In genomic region chr9:98020471-98021145, GRCh38 we compare ENCODE assay signal across 21 cellular contexts. TPM values are rescaled to one million over a fixed set of nuclear protein-coding genes. Genes with fewer than 3 reads are reported as not detected.
DNase-seq lines count a peak whose midpoint lies in the region; ATAC-seq, FAIRE-seq and TF ChIP-seq lines count a peak whose summit lies in the region.
"Had no signal": no experiment of that assay in that cellular context is flagged by ENCODE, and none has a peak within 500 bp of the region (broad histone marks: within the 10 kb centered on the region; RNA-seq: fewer than 3 reads in every experiment).

No MANE protein-coding gene starts in this region.

- H3K4me3 ChIP-seq in DND-41 (ENCODE audit: low read depth in 1 of 2, low read length in 2 of 2) (no peak overlapping the region), K562 (no peak overlapping the region)
- H3K4me3 ChIP-seq: dorsolateral prefrontal cortex, suprapubic skin had no signal

- POLR2A ChIA-PET in K562 (lab: Yijun Ruan, JAX): interaction anchor here (0.7 to 2.6 kb wide), 7 partner anchors 10 to 99 kb away, joined by 3 to 10 read pairs (median 4); no protein-coding TSS in a partner anchor

- FAIRE-seq in K562 (lab: Jason Lieb, UNC): peak; percentile 35
- no peak for FAIRE-seq in HTR-8/SVneo (lab: Jason Lieb, UNC)
- FAIRE-seq: GM19239, kidney had no signal

- H3K27ac ChIP-seq in DND-41 (ENCODE audit: low read length) (no peak overlapping the region), K562 (ENCODE audit: extremely low read depth, low read depth, low read length) (no peak overlapping the region)
- H3K27ac ChIP-seq: dorsolateral prefrontal cortex, suprapubic skin had no signal

- H3K4me2 ChIP-seq in DND-41 (ENCODE audit: insufficient read depth, low read length): no peak overlapping the region
- no peak overlapping the region for H3K4me2 ChIP-seq in K562 (ENCODE audit: insufficient read depth, low read length)

- TF ChIP-seq POLR2A in K562 (conservative IDR thresholded peaks at IDR 0.05): no peak

- H3K9me1 ChIP-seq in K562 (ENCODE audit: control insufficient read depth, insufficient read depth, low read length): no peaks in the 10 kb centered on the region

- CTCF ChIA-PET in K562 (lab: Yijun Ruan, JAX; ENCODE audit: low intra/inter-chr PET ratio): no interaction called here

- TF ChIP-seq RAD21 in K562 (CRISPR knock-in tag; conservative IDR thresholded peaks at IDR 0.05 in 1 of 2, IDR thresholded peaks at IDR 0.05 in 1 of 2): no peak

- H2AFZ ChIP-seq in DND-41 (ENCODE audit: low read depth, low read length): no peak overlapping the region
- no peak overlapping the region for H2AFZ ChIP-seq in K562 (ENCODE audit: low read depth, low read length)

- H3K79me2 ChIP-seq in DND-41 (ENCODE audit: insufficient read depth, low read length) (no peaks in the 10 kb centered on the region), K562 (ENCODE audit: control insufficient read depth, insufficient read depth, low read length) (no peaks in the 10 kb centered on the region)

- WGBS in K562 (ENCODE audit: insufficient coverage, low coverage, missing lambda C conversion rate): 80% methylated on average over 7 of the region's 8 CpGs

- no peak for TF ChIP-seq EP300 in K562 (IDR thresholded peaks at IDR 0.05; ENCODE audit: low read length)

- H3K36me3 ChIP-seq in DND-41 (ENCODE audit: insufficient read depth, low read length): peaks cover 57% of the 10 kb centered on the region
- H3K36me3 ChIP-seq in K562 (ENCODE audit: control insufficient read depth, insufficient read depth, low read length): peaks cover 54% of the 10 kb centered on the region

- intact Hi-C loops in K562 (cut with micrococcal nuclease): no loop called here

- ATAC-seq in DND-41 (ENCODE audit: insufficient read depth, low read depth): peak; percentile 29; the same call in 2 of the 3 replicates
- ATAC-seq in K562: peak; percentile 22
- ATAC-seq: activated T-cell treated with anti-CD3 and anti-CD28 coated beads, Interleukin-2, amount 50 U/mL, for 4 hours had no signal

- TF ChIP-seq CTCF in DND-41 (IDR thresholded peaks at IDR 0.05; ENCODE audit: borderline replicate concordance, extremely low read depth, low read length, poor library complexity, severe bottlenecking) (no peak), K562 (IDR thresholded peaks at IDR 0.05 in 2 of 3, conservative IDR thresholded peaks at IDR 0.05 in 1 of 3; ENCODE audit: insufficient read depth in 2 of 3, low read depth in 1 of 3, low read length in 3 of 3) (no peak), GM13976 (IDR thresholded peaks at IDR 0.05; ENCODE audit: borderline replicate concordance, control extremely low read depth, extremely low read depth, insufficient read depth, missing control alignments) (no peak)

- 0 out of 2 replicates have a peak, but pooled peaks cover 3% of the 10 kb centered on the region for H4K20me1 ChIP-seq in DND-41 (ENCODE audit: insufficient read depth, low read length)
- peaks cover 4% of the 10 kb centered on the region; the same call in 1 of the 2 replicates for H4K20me1 ChIP-seq in K562 (replicated peaks; ENCODE audit: control insufficient read depth, insufficient read depth, low read length)

- H3K9me3 ChIP-seq in DND-41 (ENCODE audit: insufficient read depth, low read length, severe bottlenecking) (no peaks in the 10 kb centered on the region), K562 (replicated peaks; ENCODE audit: control insufficient read depth, insufficient read depth, low read depth, low read length) (no peaks in the 10 kb centered on the region)
- H3K9me3 ChIP-seq: BE2C, suprapubic skin had no signal

- no peak overlapping the region for H3K9ac ChIP-seq in DND-41 (ENCODE audit: low read depth, low read length)
- peak overlapping the region in 1 of 2 experiments; percentile 17; a peak in 1 of 4 replicates for H3K9ac ChIP-seq in K562 (ENCODE audit: insufficient read depth in 1 of 2, low read depth in 2 of 2, low read length in 2 of 2)

- in situ Hi-C loops in K562 (cut with MboI) (no loop called here), GM13976 (cut with MboI; ENCODE audit: low sequenced_read_pairs, unreplicated experiment) (no loop called here)

- BruUV-seq in K562 (replicated peaks; lab: Mats Ljungman, UMichigan): no TSS peak

- no peaks in the 10 kb centered on the region for H3K27me3 ChIP-seq in DND-41 (ENCODE audit: insufficient read depth, low read length, poor library complexity)
- H3K27me3 ChIP-seq in K562 (ENCODE audit: control insufficient read depth in 2 of 2, insufficient read depth in 2 of 2, low read length in 2 of 2): no peaks in the 10 kb centered on the region
- H3K27me3 ChIP-seq: BE2C, dorsolateral prefrontal cortex, suprapubic skin had no signal

- DNase-seq in activated CD8-positive, alpha-beta memory T cell treated with anti-CD3 and anti-CD28 coated beads for 24 hours: peak; percentile 55
- DNase-seq in activated CD8-positive, alpha-beta memory T cell treated with anti-CD3 and anti-CD28 coated beads, Interleukin-2, amount 50 U/mL, for 4 hours: no peak
- DNase-seq in DND-41: no peak
- no peak for DNase-seq in K562 (ENCODE audit: extremely low read depth in 1 of 4, low spot score in 3 of 4)
- peak; percentile 20 for DNase-seq in stimulated activated CD8-positive, alpha-beta memory T cell treated with anti-CD3 and anti-CD28 coated beads, Interleukin-4, amount 100 ng/mL, for 48 hours
- DNase-seq in HTR-8/SVneo (ENCODE audit: insufficient read length, low spot score): no peak
- no peak for DNase-seq in kidney glomerular epithelial cell (lab: John Stamatoyannopoulos, UW)
- no peak for DNase-seq in GM13976 (ENCODE audit: low spot score)
- DNase-seq: activated CD4-positive, alpha-beta T cell treated with anti-CD3 and anti-CD28 coated beads, Interleukin-2, amount 50 U/mL, for 48 hours; activated T-cell treated with anti-CD3 and anti-CD28 coated beads, Interleukin-2, amount 50 U/mL, for 4 hours; BE2C; dorsolateral prefrontal cortex; kidney; NCI-H1417; NCI-H2081; NCI-H345; NCI-H82; Right ventricle myocardium superior; T-helper 9 cell had no signal

- H3K4me1 ChIP-seq in DND-41 (ENCODE audit: insufficient read depth, low read length) (no peaks in the 10 kb centered on the region), K562 (replicated peaks in 1 of 2; ENCODE audit: control insufficient read depth in 2 of 2, insufficient read depth in 2 of 2, low read length in 2 of 2) (no peaks in the 10 kb centered on the region; a peak in 1 of 5 replicates)
- H3K4me1 ChIP-seq: BE2C, suprapubic skin had no signal

TF ChIP-seq in K562, 482 proteins besides CTCF, POLR2A, EP300 and RAD21 (continues in another document):
- no peak for TF ChIP-seq GMEB1 (CRISPR knock-in tag; IDR thresholded peaks at IDR 0.05)
- no peak for TF ChIP-seq HOXB6 (CRISPR knock-in tag; IDR thresholded peaks at IDR 0.05; ENCODE audit: borderline replicate concordance)

RNA-seq across cellular contexts. Expression of gene NANS, which starts 35.9 kb away (rescaled TPM):
- 95.6 and 146 TPM in 2 replicates for total RNA-seq in K562 (2011; cell fraction: chromatin; rRNA removed; ENCODE audit: low replicate concordance)
- total RNA-seq in K562 (2011; cell fraction: nucleolus; rRNA removed): 97.0 and 106 TPM in 2 replicates
- total RNA-seq in K562 (2011; cell fraction: nucleoplasm; rRNA removed): 94.6 and 118 TPM in 2 replicates
- 181 and 197 TPM in 2 replicates for total RNA-seq in K562 (2014; rRNA removed)
- 124 and 133 TPM in 2 replicates for total RNA-seq in K562 (2014; rRNA removed; fragmentation: Illumina TruSeq; extraction: Trizol)
- total RNA-seq in K562 (2015; rRNA removed; fragmentation: Illumina TruSeq; extraction: Trizol): 151 and 156 TPM in 2 replicates
- 127 and 133 TPM in 2 replicates for total RNA-seq in K562 (2021)
- 124 and 143 TPM in 2 replicates for polyA plus RNA-seq in K562 (2011; rRNA removed)
- polyA plus RNA-seq in K562 (2011; cell fraction: cytosol; rRNA removed): 138 and 150 TPM in 2 replicates
- polyA plus RNA-seq in K562 (2011; cell fraction: nucleus; rRNA removed): 49.2 and 61.9 TPM in 2 replicates
- polyA plus RNA-seq in K562 (2012): 189 and 211 TPM in 2 replicates
- 137 TPM in 2 replicates for polyA plus RNA-seq in K562 (2014; fragmentation: Illumina TruSeq; extraction: Trizol)
- 10 to 100 TPM; 37.1 to 64.3 TPM for polyA plus RNA-seq in K562 (2014; fragmentation: Nextera tagmentation; extraction: Ambion mirVana)
- polyA plus RNA-seq in K562 (2014; rRNA removed): 127 and 141 TPM in 2 replicates
- polyA minus RNA-seq in K562 (2011; rRNA and poly(A)+ RNA removed): 139 and 167 TPM in 2 replicates
- polyA minus RNA-seq in K562 (2011; cell fraction: cytosol; rRNA and poly(A)+ RNA removed): 63.5 and 72.7 TPM in 2 replicates
- 26.9 and 42.3 TPM in 2 replicates for polyA minus RNA-seq in K562 (2011; cell fraction: nucleus; rRNA and poly(A)+ RNA removed)

RNA-seq across cellular contexts. Expression of gene ANP32B, which starts 37.5 kb away (rescaled TPM):
- total RNA-seq in K562 (2011; cell fraction: chromatin; rRNA removed; ENCODE audit: low replicate concordance): 103 and 181 TPM in 2 replicates
- total RNA-seq in K562 (2011; cell fraction: nucleolus; rRNA removed): 53.9 and 79.2 TPM in 2 replicates
- total RNA-seq in K562 (2011; cell fraction: nucleoplasm; rRNA removed): 96.2 and 106 TPM in 2 replicates
- total RNA-seq in K562 (2014; rRNA removed): 90.3 and 90.7 TPM in 2 replicates
- total RNA-seq in K562 (2014; rRNA removed; fragmentation: Illumina TruSeq; extraction: Trizol): 80.3 and 96.1 TPM in 2 replicates
- 68.9 and 78.4 TPM in 2 replicates for total RNA-seq in K562 (2015; rRNA removed; fragmentation: Illumina TruSeq; extraction: Trizol)
- total RNA-seq in K562 (2021): 384 and 454 TPM in 2 replicates
- polyA plus RNA-seq in K562 (2011; rRNA removed): 135 and 147 TPM in 2 replicates
- 19.4 and 46.5 TPM in 2 replicates for polyA plus RNA-seq in K562 (2011; cell fraction: cytosol; rRNA removed)
- 41.5 and 53.7 TPM in 2 replicates for polyA plus RNA-seq in K562 (2011; cell fraction: nucleus; rRNA removed)
- polyA plus RNA-seq in K562 (2012): 595 and 725 TPM in 2 replicates
- 711 and 815 TPM in 2 replicates for polyA plus RNA-seq in K562 (2014; fragmentation: Illumina TruSeq; extraction: Trizol)
- polyA plus RNA-seq in K562 (2014; fragmentation: Nextera tagmentation; extraction: Ambion mirVana): 100 to 1,000 TPM in 1 of 2 experiments, 10 to 100 TPM in 1; 87.2 to 141 TPM
- 331 and 380 TPM in 2 replicates for polyA plus RNA-seq in K562 (2014; rRNA removed)
- polyA minus RNA-seq in K562 (2011; rRNA and poly(A)+ RNA removed): 117 and 146 TPM in 2 replicates
- polyA minus RNA-seq in K562 (2011; cell fraction: cytosol; rRNA and poly(A)+ RNA removed): 105 and 106 TPM in 2 replicates
- 31.2 and 52.8 TPM in 2 replicates for polyA minus RNA-seq in K562 (2011; cell fraction: nucleus; rRNA and poly(A)+ RNA removed)

Comparison
In these comparisons a context has a peak if more than half of its experiments do, and no peak if none do; other contexts are left out.
1. DNase-seq: peak in activated CD8-positive, alpha-beta memory T cell treated with anti-CD3 and anti-CD28 coated beads for 24 hours (single experiment) and stimulated activated CD8-positive, alpha-beta memory T cell treated with anti-CD3 and anti-CD28 coated beads, Interleukin-4, amount 100 ng/mL, for 48 hours (single experiment); none in activated CD8-positive, alpha-beta memory T cell treated with anti-CD3 and anti-CD28 coated beads, Interleukin-2, amount 50 U/mL, for 4 hours (single experiment), DND-41 (single experiment), K562 (0 of 4), HTR-8/SVneo (single experiment), kidney glomerular epithelial cell (single experiment) and GM13976 (single experiment).